ENCODE assay signal across 8 cellular contexts in the genomic region with DNA sequence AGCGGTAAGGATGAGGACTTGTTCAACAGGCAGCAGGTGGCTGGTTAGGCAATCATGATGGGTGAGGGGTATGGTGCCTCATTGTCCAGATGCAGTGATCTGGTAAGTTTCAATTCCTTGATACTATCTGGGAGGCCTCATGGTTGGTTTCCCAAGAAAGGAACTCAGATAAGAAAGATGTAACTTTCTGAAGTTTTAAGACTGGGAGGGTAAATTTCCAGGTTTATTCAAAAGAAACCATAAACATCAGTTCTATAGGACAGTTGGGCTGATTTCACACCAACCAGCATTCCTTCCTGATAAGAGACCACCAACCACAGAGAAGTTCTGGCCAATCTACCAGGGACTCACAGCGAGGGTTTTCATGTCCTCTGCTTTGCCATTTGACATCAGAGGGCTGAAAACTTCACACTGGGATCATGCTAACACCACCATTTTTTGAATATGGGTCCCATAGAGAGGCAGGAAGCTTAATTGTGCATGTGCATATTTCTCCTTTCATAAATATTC. TPM values are rescaled to one million over a fixed set of nuclear protein-coding genes. Genes with fewer than 3 reads are reported as not detected.
DNase-seq lines count a peak whose midpoint lies in the region; ATAC-seq and TF ChIP-seq lines count a peak whose summit lies in the region.

No MANE protein-coding gene starts in this region.

- POLR2A ChIA-PET in HCT116 (lab: Charles Lee) (no interaction called here), GM10248 (lab: Yijun Ruan, JAX) (interaction anchor here (0.6 kb wide), 1 partner anchor 186 kb away, joined by 3 read pairs; no protein-coding TSS in a partner anchor)

- intact Hi-C loops in HCT116 (cut with micrococcal nuclease) (no loop called here), left colon (cut with DNase I, micrococcal nuclease) (no loop called here)

- H3K27me3 ChIP-seq in HCT116 (ENCODE audit: insufficient read depth, low read length) (no peaks in the 10 kb centered on the region), SU-DHL-6 (ENCODE audit: low read length) (no peaks in the 10 kb centered on the region), skeletal muscle tissue (ENCODE audit: control insufficient read depth in 3 of 3, insufficient read depth in 3 of 3, low read length in 3 of 3) (no peaks in the 10 kb centered on the region)

- TF ChIP-seq POLR2A in HCT116 (IDR thresholded peaks at IDR 0.05; ENCODE audit: borderline replicate concordance, extremely low read depth, insufficient read depth, insufficient read length): no peak

- TF ChIP-seq RAD21 in HCT116 (IDR thresholded peaks at IDR 0.05; ENCODE audit: low read depth): no peak

- H4K20me1 ChIP-seq in HCT116 (ENCODE audit: insufficient read depth) (no peaks in the 10 kb centered on the region), SU-DHL-6 (ENCODE audit: low read depth, low read length) (no peaks in the 10 kb centered on the region)

- peaks cover 28% of the 10 kb centered on the region for H3K79me2 ChIP-seq in HCT116 (ENCODE audit: insufficient read depth, low read length)
- H3K79me2 ChIP-seq in SU-DHL-6 (ENCODE audit: insufficient read depth, low read length): peaks cover 40% of the 10 kb centered on the region

- CTCF ChIA-PET in HCT116 (lab: Charles Lee): no interaction called here
- CTCF ChIA-PET in GM10248 (lab: Yijun Ruan, JAX): interaction anchor here (1.2 kb wide), 1 partner anchor 16 kb away, joined by 3 read pairs; no protein-coding TSS in a partner anchor

- DNase-seq in HCT116 (ENCODE audit: low read depth, low spot score) (no peak), fibroblast of the aortic adventitia (ENCODE audit: low read depth) (no peak), left colon (no peak), GM10248 (ENCODE audit: extremely low spot score) (no peak), NCI-H2029 (lab: John Stamatoyannopoulos, UW) (no peak)

- H3F3A ChIP-seq in SU-DHL-6 (ENCODE audit: insufficient read depth): no peaks in the 10 kb centered on the region; the same call in none of the 2 replicates

- peak overlapping the region; percentile 96 for H2AFZ ChIP-seq in HCT116 (ENCODE audit: low read depth, low read length, poor library complexity, severe bottlenecking)
- H2AFZ ChIP-seq in SU-DHL-6 (ENCODE audit: low read depth, low read length, severe bottlenecking): peak overlapping the region; percentile 95

- H3K9ac ChIP-seq in HCT116 (ENCODE audit: low read length) (peak overlapping the region; percentile 83; the same call in 1 of the 2 replicates), SU-DHL-6 (ENCODE audit: low read length) (peak overlapping the region; percentile 90; the same call in 1 of the 2 replicates), skeletal muscle tissue (ENCODE audit: low read depth in 1 of 3, low read length in 3 of 3) (peak overlapping the region in 1 of 3 donors; percentile 96)

- no peak for ATAC-seq in HCT116
- no peak for ATAC-seq in left colon
- ATAC-seq in GM19452 (IDR thresholded peaks at IDR 0.05; ENCODE audit: unreplicated experiment): no peak

- H3K9me3 ChIP-seq in HCT116 (ENCODE audit: control insufficient read depth in 1 of 2, insufficient read depth in 1 of 2, low read depth in 1 of 2, low read length in 2 of 2) (peaks cover 3 to 19% of the 10 kb centered on the region in 2 experiments; a peak in 2 of 4 replicates), SU-DHL-6 (ENCODE audit: insufficient read depth, low read length) (peaks cover 17% of the 10 kb centered on the region; the same call in 1 of the 2 replicates), skeletal muscle tissue (ENCODE audit: control insufficient read depth in 3 of 3, low read length in 3 of 3) (peaks cover 0 to 3% (median 0%) of the 10 kb centered on the region in 3 donors)

- H3K9me2 ChIP-seq in HCT116 (ENCODE audit: insufficient read depth): no peaks in the 10 kb centered on the region
- no peaks in the 10 kb centered on the region for H3K9me2 ChIP-seq in SU-DHL-6 (replicated peaks; ENCODE audit: insufficient read depth, low read length)

- no peak for TF ChIP-seq CTCF in HCT116 (IDR thresholded peaks at IDR 0.05 in 2 of 3, conservative IDR thresholded peaks at IDR 0.05 in 1 of 3; ENCODE audit: borderline replicate concordance in 1 of 3, insufficient read depth in 1 of 3, low read depth in 2 of 3, low read length in 2 of 3)
- no peak for TF ChIP-seq CTCF in SU-DHL-6 (IDR thresholded peaks at IDR 0.05; ENCODE audit: insufficient read depth, low read length, poor library complexity, severe bottlenecking)
- no peak for TF ChIP-seq CTCF in fibroblast of the aortic adventitia (IDR thresholded peaks at IDR 0.05; ENCODE audit: insufficient read depth, low read length)
- TF ChIP-seq CTCF in GM10248 (IDR thresholded peaks at IDR 0.05; ENCODE audit: control extremely low read depth, extremely low read depth, low read depth, missing control alignments): no peak

- peaks cover 9 to 18% of the 10 kb centered on the region in 2 experiments; a peak in 3 of 4 replicates for H3K4me1 ChIP-seq in HCT116 (ENCODE audit: control insufficient read depth in 1 of 2, insufficient read depth in 2 of 2, low read length in 2 of 2)
- peaks cover 8 to 13% (median 9%) of the 10 kb centered on the region in 3 donors for H3K4me1 ChIP-seq in skeletal muscle tissue (ENCODE audit: control insufficient read depth in 3 of 3, insufficient read depth in 3 of 3, low read length in 3 of 3)

- H3K4me3 ChIP-seq in HCT116 (replicated peaks in 1 of 2; ENCODE audit: low read depth in 1 of 2, low read length in 2 of 2) (peak overlapping the region in 1 of 2 experiments; percentile 83; a peak in 2 of 4 replicates), SU-DHL-6 (ENCODE audit: insufficient read depth, low read length, poor library complexity, severe bottlenecking) (peak overlapping the region; percentile 70), fibroblast of the aortic adventitia (ENCODE audit: low read depth, low read length) (peak overlapping the region; percentile 90), skeletal muscle tissue (ENCODE audit: low read length in 3 of 3) (peak overlapping the region; percentile 88 to 94 (median 93))

- H3K36me3 ChIP-seq in HCT116 (ENCODE audit: control insufficient read depth in 1 of 2, insufficient read depth in 2 of 2, low read length in 2 of 2) (0 out of 4 replicates have a peak, but pooled peaks cover 0 to 6% of the 10 kb centered on the region in 2 experiments), SU-DHL-6 (ENCODE audit: low read length) (peaks cover 9% of the 10 kb centered on the region; the same call in 1 of the 2 replicates), skeletal muscle tissue (ENCODE audit: control insufficient read depth in 3 of 3, insufficient read depth in 3 of 3, low read length in 3 of 3) (peaks cover 0 to 2% (median 0%) of the 10 kb centered on the region in 3 donors)

- RAD21 ChIA-PET in HCT116 (lab: Charles Lee; ENCODE audit: low non-redundant PET in 1 of 2, low total read pairs in 2 of 2, uncharacterized antibody in 2 of 2, unreplicated experiment in 2 of 2): no interaction called here

- H3K4me2 ChIP-seq in HCT116 (ENCODE audit: low read length) (peak overlapping the region; percentile 79), SU-DHL-6 (ENCODE audit: low read depth, low read length, poor library complexity, severe bottlenecking) (peak overlapping the region; percentile 72)

- BruUV-seq in HCT116 (replicated peaks; lab: Mats Ljungman, UMichigan): no TSS peak

- H3K27ac ChIP-seq in HCT116 (ENCODE audit: low read depth, low read length): peak overlapping the region; percentile 91; the same call in 1 of the 2 replicates
- peak overlapping the region; percentile 40; the same call in 1 of the 2 replicates for H3K27ac ChIP-seq in SU-DHL-6 (ENCODE audit: low read depth, low read length)
- peak overlapping the region; percentile 88 for H3K27ac ChIP-seq in skeletal muscle tissue (ENCODE audit: low read depth, low read length)

TF ChIP-seq in HCT116, 20 proteins besides CTCF, POLR2A, EP300 and RAD21:
- TF ChIP-seq SRF (IDR thresholded peaks at IDR 0.05; ENCODE audit: low read depth): no peak
- 0 out of 2 replicates have a peak, but pooled peaks have one; percentile 50 for TF ChIP-seq CBX3 (IDR thresholded peaks at IDR 0.05; ENCODE audit: low read depth)

RNA-seq across cellular contexts. Expression of a gene that starts 0.8 kb away (rescaled TPM):
- total RNA-seq in HCT116 (2021; ENCODE audit: unreplicated experiment) (22.2 TPM), fibroblast of the aortic adventitia (ENCODE audit: low replicate concordance) (18.2 and 22.5 TPM in 2 replicates), skeletal muscle tissue (10.4 TPM), left colon (10 to 100 TPM; 18.3 to 20.1 TPM)
- 7.0 and 7.1 TPM in 2 replicates for polyA plus RNA-seq in HCT116 (2012)

RNA-seq across cellular contexts. Expression of a gene that starts 57.7 kb away (rescaled TPM):
- total RNA-seq in HCT116 (2021; ENCODE audit: unreplicated experiment) (12.7 TPM), fibroblast of the aortic adventitia (ENCODE audit: low replicate concordance) (0.90 and 23.0 TPM in 2 replicates), skeletal muscle tissue (0.52 TPM), left colon (1 to 10 TPM; 8.1 to 9.5 TPM)
- 4.7 and 6.7 TPM in 2 replicates for polyA plus RNA-seq in HCT116 (2012)

Comparison
In these comparisons a context has a peak if more than half of its experiments do, and no peak if none do; other contexts are left out.
1. H3K27ac ChIP-seq: peak in every context shown above with its lines; median percentile 91 in HCT116; 88 in skeletal muscle tissue; 40 in SU-DHL-6.